Comparison of ENCODE assay signal across 11 cellular contexts in genomic region chr12:42296503-42297109, GRCh38. TPM values are rescaled to one million over a fixed set of nuclear protein-coding genes. Genes with fewer than 3 reads are reported as not detected.
DNase-seq lines count a peak whose midpoint lies in the region; ATAC-seq, FAIRE-seq and TF ChIP-seq lines count a peak whose summit lies in the region.
"Had no signal": no experiment of that assay in that cellular context is flagged by ENCODE, and none has a peak within 500 bp of the region (broad histone marks: within the 10 kb centered on the region; RNA-seq: fewer than 3 reads in every experiment).

No MANE protein-coding gene starts in this region.

- no peaks in the 10 kb centered on the region for H3K27me3 Mint-ChIP-seq in neural progenitor cell (ENCODE audit: insufficient read depth, low read depth)
- H3K27me3 Mint-ChIP-seq in activated T-helper 1 cell treated with anti-CD3 and anti-CD28 coated beads, Interleukin-12 subunit alpha, Interleukin-12 subunit beta, Interleukin-2, Interleukin-4 antibody, amounts not matched to agents 30 ng/mL and 10 ng/mL and 1 ng/mL, durations not matched to agents 14 hours and 24 hours and 36 hours (ENCODE audit: insufficient read depth), result no peaks in the 10 kb centered on the region
- H3K27me3 Mint-ChIP-seq: CD4-positive, alpha-beta memory T cell had no signal

- POLR2A ChIA-PET in GM12878 (lab: Charles Lee), result interaction anchor here (0.7 kb wide), 1 partner anchor 13 kb away, joined by 8 read pairs; no protein-coding TSS in a partner anchor

- TF ChIP-seq CTCF in Loucy (conservative IDR thresholded peaks at IDR 0.05; ENCODE audit: low read length), result peak; percentile 72
- TF ChIP-seq CTCF in GM12878 (IDR thresholded peaks at IDR 0.05 in 2 of 3, conservative IDR thresholded peaks at IDR 0.05 in 1 of 3; ENCODE audit: control insufficient read depth in 2 of 3, extremely low read depth in 1 of 3, insufficient read depth in 1 of 3, low read depth in 3 of 3, low read length in 3 of 3), result peak; percentile 29 to 64 (median 56); a peak in 5 of 6 replicates
- TF ChIP-seq CTCF in neural progenitor cell (IDR thresholded peaks at IDR 0.05), result peak; percentile 54

- no peak overlapping the region for H3K4me3 ChIP-seq in Loucy (ENCODE audit: low read length, poor library complexity, severe bottlenecking)
- no peak overlapping the region for H3K4me3 ChIP-seq in GM12878
- H3K4me3 ChIP-seq in neural progenitor cell, result no peak overlapping the region
- H3K4me3 ChIP-seq: mucosa of descending colon, Peyer's patch had no signal

- H3K27ac ChIP-seq in GM12878 (ENCODE audit: control insufficient read depth, insufficient read depth) (no peak overlapping the region), neural progenitor cell (no peak overlapping the region)
- H3K27ac ChIP-seq: Peyer's patch had no signal

- H2AFZ ChIP-seq in Loucy (ENCODE audit: low read length), result peak overlapping the region; percentile 70; the same call in 1 of the 2 replicates
- H2AFZ ChIP-seq in GM12878 (ENCODE audit: control insufficient read depth, low read depth, low read length), result no peak overlapping the region
- H2AFZ ChIP-seq in neural progenitor cell (replicated peaks), result no peak overlapping the region

- peak; percentile 25; the same call in 1 of the 2 replicates for TF ChIP-seq RAD21 in GM12878 (IDR thresholded peaks at IDR 0.05; ENCODE audit: insufficient read depth, low read depth, low read length)

- RAD21 ChIA-PET in GM12878 (lab: Charles Lee; ENCODE audit: unreplicated experiment), result interaction anchor here (0.7 kb wide), 1 partner anchor 1863 kb away, joined by 3 read pairs; no protein-coding TSS in a partner anchor

- no peaks in the 10 kb centered on the region for H3K9me2 ChIP-seq in Loucy (replicated peaks; ENCODE audit: low read depth, low read length)

- H3K36me3 ChIP-seq in Loucy (ENCODE audit: insufficient read depth, low read length) (no peaks in the 10 kb centered on the region), GM12878 (ENCODE audit: control insufficient read depth in 2 of 2, insufficient read depth in 2 of 2, low read length in 1 of 2) (no peaks in the 10 kb centered on the region), neural progenitor cell (no peaks in the 10 kb centered on the region)
- H3K36me3 ChIP-seq: Peyer's patch had no signal

- H3K9ac ChIP-seq in Loucy (ENCODE audit: low read depth, low read length, poor library complexity, severe bottlenecking) (no peak overlapping the region), GM12878 (ENCODE audit: control insufficient read depth, insufficient read depth, low read length) (no peak overlapping the region), neural progenitor cell (no peak overlapping the region)

- no peak for TF ChIP-seq POLR2A in GM12878 (IDR thresholded peaks at IDR 0.05; ENCODE audit: low read depth, low read length)
- no peak for TF ChIP-seq POLR2A in GM18505 (IDR thresholded peaks at IDR 0.05; ENCODE audit: borderline replicate concordance, extremely low read depth, insufficient read depth, insufficient read length)

- H3F3A ChIP-seq in Loucy (ENCODE audit: low read depth) (no peaks in the 10 kb centered on the region), neural progenitor cell (ENCODE audit: low read depth) (no peaks in the 10 kb centered on the region)

- no peaks in the 10 kb centered on the region for H3K36me3 Mint-ChIP-seq in neural progenitor cell
- H3K36me3 Mint-ChIP-seq in activated T-helper 1 cell treated with anti-CD3 and anti-CD28 coated beads, Interleukin-12 subunit alpha, Interleukin-12 subunit beta, Interleukin-2, Interleukin-4 antibody, amounts not matched to agents 30 ng/mL and 10 ng/mL and 1 ng/mL, durations not matched to agents 14 hours and 24 hours and 36 hours (ENCODE audit: low read depth), result no peaks in the 10 kb centered on the region
- H3K36me3 Mint-ChIP-seq: CD4-positive, alpha-beta memory T cell had no signal

- CTCF ChIA-PET in GM12878 (lab: Yijun Ruan, JAX), result interaction anchor here (1.0 to 3.0 kb wide), 4 partner anchors 30 to 171 kb away, joined by 3 to 15 read pairs (median 6); partner anchors contain the start of gene PPHLN1

- H3K27ac Mint-ChIP-seq in neural progenitor cell, result no peak overlapping the region
- H3K27ac Mint-ChIP-seq in activated T-helper 1 cell treated with anti-CD3 and anti-CD28 coated beads, Interleukin-12 subunit alpha, Interleukin-12 subunit beta, Interleukin-2, Interleukin-4 antibody, amounts not matched to agents 30 ng/mL and 10 ng/mL and 1 ng/mL, durations not matched to agents 14 hours and 24 hours and 36 hours, result no peak overlapping the region
- H3K27ac Mint-ChIP-seq: CD4-positive, alpha-beta memory T cell had no signal

- peak; percentile 11 for DNase-seq in NOMO-1 treated with DMSO at 0.1 percent for 48 hours (lab: John Stamatoyannopoulos, UW; ENCODE audit: unreplicated experiment)
- no peak for DNase-seq in NOMO-1 (lab: John Stamatoyannopoulos, UW; ENCODE audit: unreplicated experiment in 2 of 2)
- DNase-seq in GM12878 (ENCODE audit: low read depth, low spot score), result no peak
- DNase-seq in neural progenitor cell (ENCODE audit: low spot score), result peak; percentile 17
- no peak for DNase-seq in activated T-helper 1 cell treated with anti-CD3 and anti-CD28 coated beads, Interleukin-12 subunit alpha, Interleukin-12 subunit beta, Interleukin-2, Interleukin-4 antibody, amounts not matched to agents 30 ng/mL and 10 ng/mL and 1 ng/mL, durations not matched to agents 14 hours and 24 hours and 36 hours (ENCODE audit: low spot score)
- DNase-seq: CD4-positive, alpha-beta memory T cell; Peyer's patch had no signal

- no peak for FAIRE-seq in GM12878 (lab: Jason Lieb, UNC)

- H3K79me2 ChIP-seq in Loucy (ENCODE audit: insufficient read depth, low read length) (no peaks in the 10 kb centered on the region), GM12878 (ENCODE audit: control insufficient read depth, insufficient read depth, low read length) (no peaks in the 10 kb centered on the region), neural progenitor cell (ENCODE audit: low read depth) (no peaks in the 10 kb centered on the region)

- peak; percentile 7; the same call in 1 of the 3 replicates for ATAC-seq in GM12878
- no peak for ATAC-seq in GM21576 (IDR thresholded peaks at IDR 0.05; ENCODE audit: unreplicated experiment)
- ATAC-seq in GM18505 (IDR thresholded peaks at IDR 0.05; ENCODE audit: unreplicated experiment), result no peak
- ATAC-seq: mucosa of descending colon had no signal

- in situ Hi-C loops in GM12878 (cut with MboI), result no loop called here

- intact Hi-C loops in GM12878 (cut with micrococcal nuclease; ENCODE audit: unreplicated experiment), result loop anchor here (5.0 kb wide), 1 partner anchor 76 kb away; no protein-coding TSS in a partner anchor
- intact Hi-C loops in activated T-helper 1 cell treated with anti-CD3 and anti-CD28 coated beads, Interleukin-12 subunit alpha, Interleukin-12 subunit beta, Interleukin-2, Interleukin-4 antibody, amounts not matched to agents 30 ng/mL and 10 ng/mL and 1 ng/mL, durations not matched to agents 14 hours and 24 hours and 36 hours (cut with micrococcal nuclease), result no loop called here

- H3K4me2 ChIP-seq in Loucy (ENCODE audit: low read depth, low read length, poor library complexity, severe bottlenecking) (no peak overlapping the region), GM12878 (ENCODE audit: control insufficient read depth, insufficient read depth) (no peak overlapping the region), neural progenitor cell (no peak overlapping the region)

- H3K4me1 ChIP-seq in Loucy (ENCODE audit: insufficient read depth, low read length, poor library complexity, severe bottlenecking) (no peaks in the 10 kb centered on the region), GM12878 (ENCODE audit: control insufficient read depth, insufficient read depth, low read length) (peaks cover 20% of the 10 kb centered on the region), neural progenitor cell (no peaks in the 10 kb centered on the region)
- H3K4me1 ChIP-seq: Peyer's patch had no signal

- H3K27me3 ChIP-seq in Loucy (ENCODE audit: insufficient read depth, low read length, poor library complexity, severe bottlenecking) (no peaks in the 10 kb centered on the region), GM12878 (replicated peaks in 1 of 2; ENCODE audit: control insufficient read depth in 2 of 2, insufficient read depth in 2 of 2, low read length in 1 of 2) (no peaks in the 10 kb centered on the region), neural progenitor cell (no peaks in the 10 kb centered on the region)
- H3K27me3 ChIP-seq: Peyer's patch had no signal

- 63% methylated on average over 4 of the region's 5 CpGs for whole genome bisulfite sequencing in GM12878 (ENCODE audit: insufficient coverage, insufficient replicate concordance, low lambda C conversion rate, missing lambda C conversion rate)

- H4K20me1 ChIP-seq in Loucy (ENCODE audit: insufficient read depth, low read length, poor library complexity, severe bottlenecking) (no peaks in the 10 kb centered on the region), GM12878 (ENCODE audit: control insufficient read depth, insufficient read depth) (no peaks in the 10 kb centered on the region), neural progenitor cell (ENCODE audit: low read depth) (no peaks in the 10 kb centered on the region)

- no peaks in the 10 kb centered on the region for H3K4me1 Mint-ChIP-seq in neural progenitor cell
- H3K4me1 Mint-ChIP-seq in activated T-helper 1 cell treated with anti-CD3 and anti-CD28 coated beads, Interleukin-12 subunit alpha, Interleukin-12 subunit beta, Interleukin-2, Interleukin-4 antibody, amounts not matched to agents 30 ng/mL and 10 ng/mL and 1 ng/mL, durations not matched to agents 14 hours and 24 hours and 36 hours (ENCODE audit: low read depth), result peaks cover 13% of the 10 kb centered on the region

- SMC1A ChIA-PET in GM12878 (lab: Charles Lee; ENCODE audit: uncharacterized antibody, unreplicated experiment), result no interaction called here

- TF ChIP-seq EP300 in GM12878 (IDR thresholded peaks at IDR 0.05; ENCODE audit: borderline replicate concordance in 1 of 2, control insufficient read depth in 1 of 2, low read depth in 2 of 2, low read length in 2 of 2), result no peak

- no peak overlapping the region for H3K4me3 Mint-ChIP-seq in neural progenitor cell
- no peak overlapping the region for H3K4me3 Mint-ChIP-seq in activated T-helper 1 cell treated with anti-CD3 and anti-CD28 coated beads, Interleukin-12 subunit alpha, Interleukin-12 subunit beta, Interleukin-2, Interleukin-4 antibody, amounts not matched to agents 30 ng/mL and 10 ng/mL and 1 ng/mL, durations not matched to agents 14 hours and 24 hours and 36 hours
- H3K4me3 Mint-ChIP-seq: CD4-positive, alpha-beta memory T cell had no signal

- H3K9me3 ChIP-seq in Loucy (ENCODE audit: insufficient read depth, low read depth, low read length) (no peaks in the 10 kb centered on the region), GM12878 (replicated peaks; ENCODE audit: control insufficient read depth, insufficient read depth, low read length) (peaks cover 2% of the 10 kb centered on the region; the same call in 1 of the 3 replicates), neural progenitor cell (ENCODE audit: low read depth) (no peaks in the 10 kb centered on the region)
- H3K9me3 ChIP-seq: mucosa of descending colon, Peyer's patch had no signal

- BruUV-seq in GM12878 (replicated peaks; lab: Mats Ljungman, UMichigan), result no TSS peak

- no peaks in the 10 kb centered on the region for H3K9me3 Mint-ChIP-seq in neural progenitor cell
- H3K9me3 Mint-ChIP-seq in activated T-helper 1 cell treated with anti-CD3 and anti-CD28 coated beads, Interleukin-12 subunit alpha, Interleukin-12 subunit beta, Interleukin-2, Interleukin-4 antibody, amounts not matched to agents 30 ng/mL and 10 ng/mL and 1 ng/mL, durations not matched to agents 14 hours and 24 hours and 36 hours, result no peaks in the 10 kb centered on the region
- H3K9me3 Mint-ChIP-seq: CD4-positive, alpha-beta memory T cell had no signal

RNA-seq across cellular contexts. Expression of gene ZCRB1, which starts 29.3 kb away (rescaled TPM):
- total RNA-seq in GM12878 (2013; cell fraction: nucleolus; rRNA removed), result 19.6 and 20.4 TPM in 2 replicates
- total RNA-seq in GM12878 (2014; rRNA removed) (44.0 and 46.4 TPM in 2 replicates), GM12878 (2014; rRNA removed; fragmentation: Illumina TruSeq; extraction: Trizol) (80.5 and 87.0 TPM in 2 replicates), GM12878 (2021) (58.4 and 65.4 TPM in 2 replicates), neural progenitor cell (ENCODE audit: low replicate concordance) (45.9 and 84.7 TPM in 2 replicates)
- polyA plus RNA-seq in GM12878 (2011; ENCODE audit: low read depth), result 21.6 TPM
- polyA plus RNA-seq in GM12878 (2011; rRNA removed) (49.9 and 76.4 TPM in 2 replicates), GM12878 (2014; fragmentation: Illumina TruSeq; extraction: Trizol) (127 and 163 TPM in 2 replicates), GM12878 (2014; fragmentation: Nextera tagmentation; extraction: Ambion mirVana) (100 to 1,000 TPM in 1 of 2 experiments, 10 to 100 TPM in 1; 90.1 to 102 TPM), GM12878 (2014; rRNA removed) (35.3 and 43.3 TPM in 2 replicates), GM12878 (2016; fragmentation: Nextera tagmentation; extraction: Ambion mirVana) (100 to 1,000 TPM; 171 to 178 TPM)
- 16.7 and 31.2 TPM in 2 replicates for polyA plus RNA-seq in GM12878 (2011; cell fraction: cytosol; rRNA removed)
- 17.5 and 26.0 TPM in 2 replicates for polyA plus RNA-seq in GM12878 (2011; cell fraction: nucleus; rRNA removed)
- polyA plus RNA-seq in GM12878 (2012), result 58.5 and 80.5 TPM in 2 replicates
- polyA minus RNA-seq in GM12878 (2011; rRNA and poly(A)+ RNA removed), result 17.6 and 22.3 TPM in 2 replicates
- polyA minus RNA-seq in GM12878 (2011; cell fraction: cytosol; rRNA and poly(A)+ RNA removed), result 12.7 and 18.6 TPM in 2 replicates
- polyA minus RNA-seq in GM12878 (2011; cell fraction: nucleus; rRNA and poly(A)+ RNA removed), result 21.4 and 24.2 TPM in 2 replicates
- 47.4 and 58.2 TPM in 2 replicates for total RNA-seq in activated T-helper 1 cell treated with anti-CD3 and anti-CD28 coated beads, Interleukin-12 subunit alpha, Interleukin-12 subunit beta, Interleukin-2, Interleukin-4 antibody, amounts not matched to agents 30 ng/mL and 10 ng/mL and 1 ng/mL, durations not matched to agents 14 hours and 24 hours and 36 hours

RNA-seq across cellular contexts. Expression of gene PPHLN1, which starts 29.4 kb away (rescaled TPM):
- 276 and 279 TPM in 2 replicates for total RNA-seq in GM12878 (2013; cell fraction: nucleolus; rRNA removed)
- 73.7 and 85.3 TPM in 2 replicates for total RNA-seq in GM12878 (2014; rRNA removed)
- 87.8 and 91.2 TPM in 2 replicates for total RNA-seq in GM12878 (2014; rRNA removed; fragmentation: Illumina TruSeq; extraction: Trizol)
- 68.2 and 73.6 TPM in 2 replicates for total RNA-seq in GM12878 (2021)
- polyA plus RNA-seq in GM12878 (2011; ENCODE audit: low read depth), result 51.4 TPM
- 93.0 and 124 TPM in 2 replicates for polyA plus RNA-seq in GM12878 (2011; rRNA removed)
- polyA plus RNA-seq in GM12878 (2011; cell fraction: cytosol; rRNA removed), result 32.0 and 34.9 TPM in 2 replicates
- 99.6 and 125 TPM in 2 replicates for polyA plus RNA-seq in GM12878 (2011; cell fraction: nucleus; rRNA removed)
- 55.7 and 56.8 TPM in 2 replicates for polyA plus RNA-seq in GM12878 (2012)
- polyA plus RNA-seq in GM12878 (2014; fragmentation: Illumina TruSeq; extraction: Trizol), result 104 and 122 TPM in 2 replicates
- 100 to 1,000 TPM; 117 TPM for polyA plus RNA-seq in GM12878 (2014; fragmentation: Nextera tagmentation; extraction: Ambion mirVana)
- 74.7 and 76.8 TPM in 2 replicates for polyA plus RNA-seq in GM12878 (2014; rRNA removed)
- polyA plus RNA-seq in GM12878 (2016; fragmentation: Nextera tagmentation; extraction: Ambion mirVana), result 10 to 100 TPM; 91.0 to 97.6 TPM
- 43.7 and 61.2 TPM in 2 replicates for polyA minus RNA-seq in GM12878 (2011; rRNA and poly(A)+ RNA removed)
- polyA minus RNA-seq in GM12878 (2011; cell fraction: cytosol; rRNA and poly(A)+ RNA removed), result 18.3 and 22.6 TPM in 2 replicates
- polyA minus RNA-seq in GM12878 (2011; cell fraction: nucleus; rRNA and poly(A)+ RNA removed), result 47.0 and 101 TPM in 2 replicates
- 81.5 and 95.5 TPM in 2 replicates for total RNA-seq in neural progenitor cell (ENCODE audit: low replicate concordance)
- total RNA-seq in activated T-helper 1 cell treated with anti-CD3 and anti-CD28 coated beads, Interleukin-12 subunit alpha, Interleukin-12 subunit beta, Interleukin-2, Interleukin-4 antibody, amounts not matched to agents 30 ng/mL and 10 ng/mL and 1 ng/mL, durations not matched to agents 14 hours and 24 hours and 36 hours, result 89.2 and 90.1 TPM in 2 replicates

RNA-seq across cellular contexts. Expression of gene YAF2, which starts 58.6 kb away (rescaled TPM):
- total RNA-seq in GM12878 (2013; cell fraction: nucleolus; rRNA removed), result 106 and 130 TPM in 2 replicates
- total RNA-seq in GM12878 (2014; rRNA removed), result 16.6 and 18.8 TPM in 2 replicates
- 24.2 and 25.8 TPM in 2 replicates for total RNA-seq in GM12878 (2014; rRNA removed; fragmentation: Illumina TruSeq; extraction: Trizol)
- total RNA-seq in GM12878 (2021), result 33.3 and 36.6 TPM in 2 replicates
- 17.1 TPM for polyA plus RNA-seq in GM12878 (2011; ENCODE audit: low read depth)
- 26.3 and 36.1 TPM in 2 replicates for polyA plus RNA-seq in GM12878 (2011; rRNA removed)
- 8.4 TPM in 2 replicates for polyA plus RNA-seq in GM12878 (2011; cell fraction: cytosol; rRNA removed)
- polyA plus RNA-seq in GM12878 (2011; cell fraction: nucleus; rRNA removed), result 19.8 and 21.2 TPM in 2 replicates
- polyA plus RNA-seq in GM12878 (2012), result 13.3 and 14.2 TPM in 2 replicates
- 26.4 and 36.8 TPM in 2 replicates for polyA plus RNA-seq in GM12878 (2014; fragmentation: Illumina TruSeq; extraction: Trizol)
- polyA plus RNA-seq in GM12878 (2014; fragmentation: Nextera tagmentation; extraction: Ambion mirVana), result 10 to 100 TPM; 20.8 TPM
- 13.6 and 20.8 TPM in 2 replicates for polyA plus RNA-seq in GM12878 (2014; rRNA removed)
- polyA plus RNA-seq in GM12878 (2016; fragmentation: Nextera tagmentation; extraction: Ambion mirVana), result 10 to 100 TPM; 22.2 to 23.8 TPM
- 15.9 and 17.7 TPM in 2 replicates for polyA minus RNA-seq in GM12878 (2011; rRNA and poly(A)+ RNA removed)
- polyA minus RNA-seq in GM12878 (2011; cell fraction: cytosol; rRNA and poly(A)+ RNA removed), result 4.7 and 14.3 TPM in 2 replicates
- polyA minus RNA-seq in GM12878 (2011; cell fraction: nucleus; rRNA and poly(A)+ RNA removed), result 30.1 and 46.6 TPM in 2 replicates
- total RNA-seq in neural progenitor cell (ENCODE audit: low replicate concordance), result 13.7 and 22.4 TPM in 2 replicates
- total RNA-seq in activated T-helper 1 cell treated with anti-CD3 and anti-CD28 coated beads, Interleukin-12 subunit alpha, Interleukin-12 subunit beta, Interleukin-2, Interleukin-4 antibody, amounts not matched to agents 30 ng/mL and 10 ng/mL and 1 ng/mL, durations not matched to agents 14 hours and 24 hours and 36 hours, result 43.9 and 46.8 TPM in 2 replicates

Comparison
In these comparisons a context has a peak if more than half of its experiments do, and no peak if none do; other contexts are left out.
1. DNase-seq: peak in NOMO-1 treated with DMSO at 0.1 percent for 48 hours (single experiment) and neural progenitor cell (single experiment); none in NOMO-1 (0 of 2), GM12878 (single experiment) and activated T-helper 1 cell treated with anti-CD3 and anti-CD28 coated beads, Interleukin-12 subunit alpha, Interleukin-12 subunit beta, Interleukin-2, Interleukin-4 antibody, amounts not matched to agents 30 ng/mL and 10 ng/mL and 1 ng/mL, durations not matched to agents 14 hours and 24 hours and 36 hours (single experiment).
2. Peak in every context shown above with its lines, with median percentiles within 50 percentile points of each other: CTCF ChIP-seq.